In the genomic region with DNA sequence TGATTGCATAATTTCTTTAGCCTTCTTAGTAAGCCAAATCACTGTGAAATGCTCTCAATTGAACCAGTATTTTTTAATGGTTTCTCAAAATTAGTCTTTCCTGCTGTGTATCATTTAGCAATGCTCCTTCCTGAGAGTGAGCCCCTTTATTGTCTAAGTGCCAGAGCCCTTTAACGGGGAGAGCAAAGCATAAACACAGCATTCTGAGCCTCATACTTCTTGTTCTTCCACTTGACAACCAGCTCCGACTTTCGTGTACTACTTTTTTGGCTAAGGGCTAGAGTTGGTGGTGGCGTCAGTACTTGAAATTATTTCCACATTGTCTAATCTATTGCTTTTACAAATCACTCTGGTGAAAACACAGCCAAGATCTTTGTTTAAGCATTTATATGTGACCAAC, we compare ENCODE assay signal across 20 cellular contexts.
A peak's percentile ranks its signal among the peaks of the same experiment; 100 is the strongest.
DNase-seq lines count a peak whose midpoint lies in the region; ATAC-seq and TF ChIP-seq lines count a peak whose summit lies in the region.
"Had no signal": no experiment of that assay in that cellular context is flagged by ENCODE, and none has a peak within 500 bp of the region (broad histone marks: within the 10 kb centered on the region; RNA-seq: fewer than 3 reads in every experiment).

No MANE protein-coding gene starts in this region.

- H3K27ac ChIP-seq in A673 (ENCODE audit: low read depth, low read length, poor library complexity, severe bottlenecking) (no peak overlapping the region), GM23248 (no peak overlapping the region), neuronal stem cell (replicated peaks; ENCODE audit: low read length) (no peak overlapping the region)

- BruUV-seq in A673 (replicated peaks; lab: Mats Ljungman, UMichigan): no TSS peak

- no peak overlapping the region for H2AK5ac ChIP-seq in neuronal stem cell (ENCODE audit: low read depth, low read length)

- ATAC-seq in effector memory CD8-positive, alpha-beta T cell (replicated peaks): no peak
- no peak for ATAC-seq in activated T-helper 17 cell treated with anti-CD3 and anti-CD28 coated beads, Interleukin-2, amount 50 U/mL, for 72 hours (replicated peaks)
- ATAC-seq: HepG2 had no signal

- no peaks in the 10 kb centered on the region for H3K9me2 ChIP-seq in GM23248 (ENCODE audit: insufficient read depth)

- in situ Hi-C loops in GM23248 (cut with MboI): no loop called here

- H3K36me3 Mint-ChIP-seq in effector memory CD8-positive, alpha-beta T cell (ENCODE audit: insufficient read depth): no peaks in the 10 kb centered on the region
- no peaks in the 10 kb centered on the region for H3K36me3 Mint-ChIP-seq in activated naive CD8-positive, alpha-beta T cell treated with anti-CD3 and anti-CD28 coated beads for 36 hours
- H3K36me3 Mint-ChIP-seq in activated T-helper 17 cell treated with anti-CD3 and anti-CD28 coated beads, Interleukin-2, amount 50 U/mL, for 72 hours (ENCODE audit: low read depth): no peaks in the 10 kb centered on the region
- H3K36me3 Mint-ChIP-seq: CD14-positive monocyte had no signal

- no peak overlapping the region for H3K4ac ChIP-seq in neuronal stem cell (ENCODE audit: low read length)

- peaks cover 81% of the 10 kb centered on the region for H3K36me3 ChIP-seq in A673 (ENCODE audit: insufficient read depth, low read length, poor library complexity, severe bottlenecking)
- no peaks in the 10 kb centered on the region for H3K36me3 ChIP-seq in GM23248 (ENCODE audit: low read depth)
- no peaks in the 10 kb centered on the region for H3K36me3 ChIP-seq in neuronal stem cell (replicated peaks in 1 of 2; ENCODE audit: control insufficient read depth in 2 of 2, insufficient read depth in 2 of 2, low read length in 2 of 2)
- H3K36me3 ChIP-seq: MG63 had no signal

- no peak overlapping the region for H2BK120ac ChIP-seq in neuronal stem cell (ENCODE audit: low read depth, low read length)

- no peak overlapping the region for H3K14ac ChIP-seq in neuronal stem cell (ENCODE audit: low read length)

- H2BK15ac ChIP-seq in neuronal stem cell (ENCODE audit: low read length): no peak overlapping the region

- H3K4me3 ChIP-seq in A673 (ENCODE audit: low read depth, low read length, poor library complexity, severe bottlenecking): no peak overlapping the region
- H3K4me3 ChIP-seq in GM23248: no peak overlapping the region
- H3K4me3 ChIP-seq in neuronal stem cell (ENCODE audit: low read length in 2 of 2): no peak overlapping the region
- H3K4me3 ChIP-seq: MG63 had no signal

- H3F3A ChIP-seq in GM23248 (ENCODE audit: insufficient read depth): no peaks in the 10 kb centered on the region

- H3K4me1 ChIP-seq in A673 (ENCODE audit: insufficient read depth, low read length, poor library complexity, severe bottlenecking) (peaks cover 24% of the 10 kb centered on the region), GM23248 (ENCODE audit: insufficient read depth) (no peaks in the 10 kb centered on the region), neuronal stem cell (ENCODE audit: control insufficient read depth in 2 of 2, insufficient read depth in 1 of 2, low read depth in 1 of 2, low read length in 2 of 2) (peaks cover under 1 to 5% of the 10 kb centered on the region in 2 donors)

- H3K18ac ChIP-seq in neuronal stem cell (ENCODE audit: low read length): no peak overlapping the region

- no peak overlapping the region for H2BK12ac ChIP-seq in neuronal stem cell (ENCODE audit: low read length)

- TF ChIP-seq CTCF in A673 (conservative IDR thresholded peaks at IDR 0.05; ENCODE audit: low read depth, low read length): no peak

- no peak overlapping the region for H4K8ac ChIP-seq in neuronal stem cell (ENCODE audit: low read depth, low read length)

- H3K4me1 Mint-ChIP-seq in effector memory CD8-positive, alpha-beta T cell (ENCODE audit: low read depth in 2 of 2): no peaks in the 10 kb centered on the region
- H3K4me1 Mint-ChIP-seq in activated naive CD8-positive, alpha-beta T cell treated with anti-CD3 and anti-CD28 coated beads for 36 hours: no peaks in the 10 kb centered on the region
- H3K4me1 Mint-ChIP-seq in activated T-helper 17 cell treated with anti-CD3 and anti-CD28 coated beads, Interleukin-2, amount 50 U/mL, for 72 hours: no peaks in the 10 kb centered on the region
- H3K4me1 Mint-ChIP-seq: CD14-positive monocyte had no signal

- H3K4me2 ChIP-seq in GM23248 (ENCODE audit: unreplicated experiment) (no peak overlapping the region), neuronal stem cell (ENCODE audit: insufficient read depth, low read length, poor library complexity, severe bottlenecking) (no peak overlapping the region)

- no peak overlapping the region for H2BK5ac ChIP-seq in neuronal stem cell (ENCODE audit: low read length)

- H3K9me3 ChIP-seq in A673 (ENCODE audit: low read depth, low read length, poor library complexity, severe bottlenecking): no peaks in the 10 kb centered on the region
- H3K9me3 ChIP-seq in GM23248 (ENCODE audit: low read depth): no peaks in the 10 kb centered on the region
- no peaks in the 10 kb centered on the region for H3K9me3 ChIP-seq in neuronal stem cell (replicated peaks in 1 of 2; ENCODE audit: control insufficient read depth in 2 of 2, insufficient read depth in 1 of 2, low read depth in 1 of 2, low read length in 2 of 2)
- H3K9me3 ChIP-seq: MG63 had no signal

- H3K27ac Mint-ChIP-seq in effector memory CD8-positive, alpha-beta T cell: no peak overlapping the region
- no peak overlapping the region for H3K27ac Mint-ChIP-seq in activated naive CD8-positive, alpha-beta T cell treated with anti-CD3 and anti-CD28 coated beads for 36 hours
- H3K27ac Mint-ChIP-seq in activated T-helper 17 cell treated with anti-CD3 and anti-CD28 coated beads, Interleukin-2, amount 50 U/mL, for 72 hours: no peak overlapping the region
- H3K27ac Mint-ChIP-seq: CD14-positive monocyte had no signal

- CTCF ChIA-PET in A673 (lab: Charles Lee): no interaction called here

- H3K9ac ChIP-seq in GM23248: no peak overlapping the region
- no peak overlapping the region for H3K9ac ChIP-seq in neuronal stem cell (ENCODE audit: low read depth, low read length, poor library complexity)

- H3K27me3 ChIP-seq in A673 (replicated peaks; ENCODE audit: insufficient read depth, low read depth, low read length, poor library complexity) (no peaks in the 10 kb centered on the region), GM23248 (replicated peaks; ENCODE audit: insufficient read depth) (no peaks in the 10 kb centered on the region), neuronal stem cell (ENCODE audit: control insufficient read depth in 3 of 3, insufficient read depth in 3 of 3, low read depth in 1 of 3, low read length in 3 of 3) (no peaks in the 10 kb centered on the region)

- no peak overlapping the region for H3K4me3 Mint-ChIP-seq in effector memory CD8-positive, alpha-beta T cell
- H3K4me3 Mint-ChIP-seq in activated naive CD8-positive, alpha-beta T cell treated with anti-CD3 and anti-CD28 coated beads for 36 hours: no peak overlapping the region
- no peak overlapping the region for H3K4me3 Mint-ChIP-seq in activated T-helper 17 cell treated with anti-CD3 and anti-CD28 coated beads, Interleukin-2, amount 50 U/mL, for 72 hours
- H3K4me3 Mint-ChIP-seq: CD14-positive monocyte had no signal

- H3K23ac ChIP-seq in neuronal stem cell (ENCODE audit: low read depth, low read length, poor library complexity): no peak overlapping the region

- no peaks in the 10 kb centered on the region for H4K20me1 ChIP-seq in GM23248 (ENCODE audit: insufficient read depth)

- H4K91ac ChIP-seq in neuronal stem cell (ENCODE audit: low read depth, low read length, poor library complexity): no peak overlapping the region

- POLR2A ChIA-PET in A673 (lab: Charles Lee; ENCODE audit: low non-redundant PET): no interaction called here

- WGBS in GM23248 (ENCODE audit: low coverage in 1 of 2, low lambda C conversion rate in 2 of 2, missing lambda C conversion rate in 2 of 2), 2 experiments: 24 to 26% methylated on average over 4 of the region's 4 CpGs
- WGBS in neuronal stem cell (ENCODE audit: extremely low coverage in 2 of 2, insufficient read length in 2 of 2, insufficient replicate concordance in 1 of 2), 2 donors: no CpG with 5 or more reads among the region's 4 CpGs

- peak overlapping the region; percentile 19; the same call in 1 of the 2 replicates for H2AFZ ChIP-seq in GM23248
- peak overlapping the region; percentile 60 for H2AFZ ChIP-seq in neuronal stem cell (ENCODE audit: low read length)

- no peaks in the 10 kb centered on the region for H3K79me1 ChIP-seq in neuronal stem cell (ENCODE audit: low read depth, low read length)

- no peaks in the 10 kb centered on the region for H3K27me3 Mint-ChIP-seq in effector memory CD8-positive, alpha-beta T cell
- peaks cover 5% of the 10 kb centered on the region for H3K27me3 Mint-ChIP-seq in activated naive CD8-positive, alpha-beta T cell treated with anti-CD3 and anti-CD28 coated beads for 36 hours
- H3K27me3 Mint-ChIP-seq in activated T-helper 17 cell treated with anti-CD3 and anti-CD28 coated beads, Interleukin-2, amount 50 U/mL, for 72 hours: peaks cover 4% of the 10 kb centered on the region

- no peaks in the 10 kb centered on the region for H3K79me2 ChIP-seq in GM23248 (ENCODE audit: insufficient read depth)

- no peaks in the 10 kb centered on the region for H3K9me3 Mint-ChIP-seq in effector memory CD8-positive, alpha-beta T cell
- H3K9me3 Mint-ChIP-seq in activated naive CD8-positive, alpha-beta T cell treated with anti-CD3 and anti-CD28 coated beads for 36 hours: no peaks in the 10 kb centered on the region
- H3K9me3 Mint-ChIP-seq in activated T-helper 17 cell treated with anti-CD3 and anti-CD28 coated beads, Interleukin-2, amount 50 U/mL, for 72 hours: no peaks in the 10 kb centered on the region

- intact Hi-C loops in A673 (cut with micrococcal nuclease; ENCODE audit: unreplicated experiment): loop anchor here (5.0 kb wide), 1 partner anchor 359 kb away; no protein-coding TSS in a partner anchor

- DNase-seq in A673 (ENCODE audit: low spot score): peak; percentile 81
- DNase-seq in GM23248: no peak
- DNase-seq in fibroblast of gingiva (ENCODE audit: low read depth): peak; percentile 73
- no peak for DNase-seq in neuronal stem cell (ENCODE audit: low spot score)
- no peak for DNase-seq in effector memory CD8-positive, alpha-beta T cell
- DNase-seq in activated naive CD8-positive, alpha-beta T cell treated with anti-CD3 and anti-CD28 coated beads for 36 hours: no peak
- DNase-seq in NCI-H526 treated with DMSO at 0.1 percent for 48 hours (lab: John Stamatoyannopoulos, UW): no peak
- DNase-seq: 8988T, AML-193, GF-D8, Karpas-422, MG63, NCI-H1092, NCI-H2081 treated with DMSO at 0.1 percent for 48 hours, NCI-H226, NCI-H526, SHP77 treated with DMSO at 0.1 percent for 48 hours had no signal

Comparison
In these comparisons a context has a peak if more than half of its experiments do, and no peak if none do; other contexts are left out.
1. DNase-seq: peak in A673 (single experiment) and fibroblast of gingiva (single experiment); none in GM23248 (single experiment), neuronal stem cell (single experiment), effector memory CD8-positive, alpha-beta T cell (0 of 3), activated naive CD8-positive, alpha-beta T cell treated with anti-CD3 and anti-CD28 coated beads for 36 hours (single experiment) and NCI-H526 treated with DMSO at 0.1 percent for 48 hours (single experiment).